8 cellular contexts compared by ENCODE assay signal in genomic region chr3:12948891-12949711, GRCh38.
DNase-seq lines count a peak whose midpoint lies in the region; ATAC-seq and TF ChIP-seq lines count a peak whose summit lies in the region.

No MANE protein-coding gene starts in this region.

- no peaks in the 10 kb centered on the region for H3K9me3 ChIP-seq in upper lobe of right lung

- H3K36me3 ChIP-seq in upper lobe of right lung: no peaks in the 10 kb centered on the region

- ATAC-seq in HG03108 (IDR thresholded peaks at IDR 0.05; ENCODE audit: unreplicated experiment): peak; percentile 55
- ATAC-seq in activated CD8-positive, alpha-beta T cell treated with anti-CD3 and anti-CD28 coated beads, Interleukin-2, amount 10 ng/mL, durations not matched to agents 7 days and 5 days: peak; percentile 90
- ATAC-seq in left ventricle myocardium superior: peak; percentile 7
- ATAC-seq in upper lobe of right lung: peak; percentile 75

- no peaks in the 10 kb centered on the region for H3K27me3 Mint-ChIP-seq in activated CD8-positive, alpha-beta T cell treated with anti-CD3 and anti-CD28 coated beads, Interleukin-2, amount 10 ng/mL, durations not matched to agents 7 days and 5 days (ENCODE audit: low read depth)

- peaks cover 11% of the 10 kb centered on the region for H3K36me3 Mint-ChIP-seq in activated CD8-positive, alpha-beta T cell treated with anti-CD3 and anti-CD28 coated beads, Interleukin-2, amount 10 ng/mL, durations not matched to agents 7 days and 5 days (ENCODE audit: low read depth)

- POLR2A ChIA-PET in activated CD8-positive, alpha-beta T cell treated with anti-CD3 and anti-CD28 coated beads, Interleukin-2, amount 10 ng/mL, durations not matched to agents 7 days and 5 days (lab: Charles Lee): interaction anchor here (1.0 kb wide), 1 partner anchor 10 kb away, joined by 4 read pairs; no protein-coding TSS in a partner anchor

- no peaks in the 10 kb centered on the region for H3K9me3 Mint-ChIP-seq in activated CD8-positive, alpha-beta T cell treated with anti-CD3 and anti-CD28 coated beads, Interleukin-2, amount 10 ng/mL, durations not matched to agents 7 days and 5 days (ENCODE audit: insufficient read depth)

- peaks cover 43% of the 10 kb centered on the region for H3K4me1 ChIP-seq in upper lobe of right lung

- peak overlapping the region; percentile 31 for H3K4me3 Mint-ChIP-seq in activated CD8-positive, alpha-beta T cell treated with anti-CD3 and anti-CD28 coated beads, Interleukin-2, amount 10 ng/mL, durations not matched to agents 7 days and 5 days

- H3K4me3 ChIP-seq in upper lobe of right lung: no peak overlapping the region

- peaks cover 40% of the 10 kb centered on the region for H3K4me1 Mint-ChIP-seq in activated CD8-positive, alpha-beta T cell treated with anti-CD3 and anti-CD28 coated beads, Interleukin-2, amount 10 ng/mL, durations not matched to agents 7 days and 5 days (ENCODE audit: low read depth)

- peak; percentile 42 for DNase-seq in activated naive CD4-positive, alpha-beta T cell treated with Interleukin-2 at 50 U/mL for 16 hours
- no peak for DNase-seq in activated naive CD4-positive, alpha-beta T cell (lab: John Stamatoyannopoulos, UW)
- peak; percentile 67 for DNase-seq in activated CD8-positive, alpha-beta T cell treated with anti-CD3 and anti-CD28 coated beads, Interleukin-2, amount 10 ng/mL, durations not matched to agents 7 days and 5 days
- peak; percentile 37 for DNase-seq in left ventricle myocardium superior
- DNase-seq in upper lobe of right lung: peak; percentile 72
- no peak for DNase-seq in NCI-H1092 (lab: John Stamatoyannopoulos, UW)
- no peak for DNase-seq in NCI-H2081 (lab: John Stamatoyannopoulos, UW)

- H3K27ac ChIP-seq in upper lobe of right lung: no peak overlapping the region

- CTCF ChIA-PET in activated CD8-positive, alpha-beta T cell treated with anti-CD3 and anti-CD28 coated beads, Interleukin-2, amount 10 ng/mL, durations not matched to agents 7 days and 5 days (lab: Charles Lee): interaction anchor here (0.8 to 2.2 kb wide), 9 partner anchors 10 to 58 kb away, joined by 3 to 10 read pairs (median 5); no protein-coding TSS in a partner anchor

- TF ChIP-seq CTCF in upper lobe of right lung (IDR thresholded peaks at IDR 0.05): no peak

- H3K27me3 ChIP-seq in upper lobe of right lung: no peaks in the 10 kb centered on the region

- peak overlapping the region; percentile 60 for H3K27ac Mint-ChIP-seq in activated CD8-positive, alpha-beta T cell treated with anti-CD3 and anti-CD28 coated beads, Interleukin-2, amount 10 ng/mL, durations not matched to agents 7 days and 5 days

- intact Hi-C loops in left ventricle myocardium superior (cut with micrococcal nuclease) (no loop called here), upper lobe of right lung (cut with DNase I) (no loop called here)

Comparison
In these comparisons a context has a peak if more than half of its experiments do, and no peak if none do; other contexts are left out.
1. DNase-seq: peak in activated naive CD4-positive, alpha-beta T cell treated with Interleukin-2 at 50 U/mL for 16 hours (single experiment), activated CD8-positive, alpha-beta T cell treated with anti-CD3 and anti-CD28 coated beads, Interleukin-2, amount 10 ng/mL, durations not matched to agents 7 days and 5 days (single experiment), left ventricle myocardium superior (single experiment) and upper lobe of right lung (single experiment); none in activated naive CD4-positive, alpha-beta T cell (0 of 4), NCI-H1092 (single experiment) and NCI-H2081 (0 of 2).
2. ATAC-seq: peak in every context shown above with its lines; median percentile 90 in activated CD8-positive, alpha-beta T cell treated with anti-CD3 and anti-CD28 coated beads, Interleukin-2, amount 10 ng/mL, durations not matched to agents 7 days and 5 days; 75 in upper lobe of right lung; 55 in HG03108; 7 in left ventricle myocardium superior.